8 cellular contexts compared by ENCODE assay signal in the genomic region with DNA sequence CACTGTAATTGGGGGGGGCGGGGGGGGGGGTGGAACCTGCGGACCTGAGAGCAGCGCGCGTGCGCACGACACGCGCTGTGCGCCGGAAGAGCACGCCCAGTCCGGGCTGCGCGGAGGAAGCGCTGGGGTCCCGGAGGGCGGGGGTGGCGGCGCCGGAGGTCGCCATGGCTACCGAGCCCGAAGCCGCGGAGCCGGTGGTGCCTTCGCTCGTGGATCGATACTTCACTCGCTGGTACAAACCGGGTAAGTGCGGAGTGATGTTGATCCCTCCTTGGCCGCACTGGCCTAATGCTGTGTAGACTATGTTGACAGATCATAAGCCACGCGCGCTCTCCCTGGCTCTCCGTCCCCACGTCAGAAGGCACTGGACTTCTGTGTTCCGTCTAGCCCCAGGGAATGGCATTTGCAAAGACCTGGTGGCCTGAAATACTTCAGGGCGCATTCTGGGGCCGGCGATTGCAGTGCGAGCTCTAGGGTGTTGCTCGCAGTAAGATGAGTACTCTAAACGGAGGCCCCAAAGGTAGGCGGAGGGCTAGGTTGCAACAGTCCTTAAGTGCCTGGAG. TPM values are rescaled to one million over a fixed set of nuclear protein-coding genes. Genes with fewer than 3 reads are reported as not detected.
A peak's percentile ranks its signal among the peaks of the same experiment; 100 is the strongest.
DNase-seq lines count a peak whose midpoint lies in the region; ATAC-seq and TF ChIP-seq lines count a peak whose summit lies in the region.

A gene with protein sequence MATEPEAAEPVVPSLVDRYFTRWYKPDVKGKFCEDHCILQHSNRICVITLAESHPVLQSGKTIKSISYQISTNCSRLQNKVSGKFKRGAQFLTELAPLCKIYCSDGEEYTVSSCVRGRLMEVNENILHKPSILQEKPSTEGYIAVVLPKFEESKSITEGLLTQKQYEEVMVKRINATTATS (plus strand): TSS at position 78 of the 563 bp plus-strand sequence. CDS start 87 bp downstream, at position 165.

- H3K9me3 Mint-ChIP-seq in CD8-positive, alpha-beta T cell = no peaks in the 10 kb centered on the region

- intact Hi-C loops in CD8-positive, alpha-beta T cell (cut with DNase I, micrococcal nuclease) = loop anchor here (1.0 to 10.0 kb wide), 5 partner anchors 78 to 1652 kb away; partner anchors contain the start of genes CTNNAL1 (in 2 of the 2) and RAD23B (in 2 of the 2)

- H3K4me1 ChIP-seq in CD8-positive, alpha-beta T cell (ENCODE audit: insufficient read depth, low read length) = peaks cover 21% of the 10 kb centered on the region

- peaks cover 48% of the 10 kb centered on the region for H3K4me1 Mint-ChIP-seq in CD8-positive, alpha-beta T cell (ENCODE audit: low read depth)

- POLR2A ChIA-PET in CD8-positive, alpha-beta T cell (lab: Charles Lee) = no interaction called here

- no peaks in the 10 kb centered on the region for H3K27me3 ChIP-seq in CD8-positive, alpha-beta T cell (ENCODE audit: insufficient read depth, low read length)
- no peaks in the 10 kb centered on the region for H3K27me3 ChIP-seq in HL-60 (ENCODE audit: insufficient read depth, poor library complexity, severe bottlenecking)

- H3K27me3 Mint-ChIP-seq in CD8-positive, alpha-beta T cell (ENCODE audit: low read depth) = no peaks in the 10 kb centered on the region

- peak within 1 kb of the TSS; percentile 97 for H3K27ac Mint-ChIP-seq in CD8-positive, alpha-beta T cell

- H3K36me3 ChIP-seq in CD8-positive, alpha-beta T cell (ENCODE audit: insufficient read depth, low read length) = no peaks in the 10 kb centered on the region

- peak within 1 kb of the TSS; percentile 95 for H3K4me3 ChIP-seq in CD8-positive, alpha-beta T cell (ENCODE audit: low read depth, low read length)
- H3K4me3 ChIP-seq in HL-60 (replicated peaks; ENCODE audit: insufficient read depth, low read length) = peak within 1 kb of the TSS; percentile 100

- peak within 1 kb of the TSS; percentile 98 for H3K4me3 Mint-ChIP-seq in CD8-positive, alpha-beta T cell

- CTCF ChIA-PET in CD8-positive, alpha-beta T cell (lab: Charles Lee) = no interaction called here

- H3K27ac ChIP-seq in CD8-positive, alpha-beta T cell (ENCODE audit: low read depth, low read length) = peak within 1 kb of the TSS; percentile 93
- H3K27ac ChIP-seq in HL-60 (replicated peaks) = peak within 1 kb of the TSS; percentile 71

- peak; percentile 56 to 83 (median 75) for DNase-seq in CD8-positive, alpha-beta T cell
- DNase-seq in HL-60 (ENCODE audit: low read depth in 1 of 2, low spot score in 1 of 2) (peak; percentile 57 to 66), NOMO-1 (lab: John Stamatoyannopoulos, UW; ENCODE audit: unreplicated experiment in 2 of 2) (peak; percentile 81 to 86), epidermal melanocyte (ENCODE audit: insufficient read length, low spot score) (peak; percentile 79), middle frontal gyrus (ENCODE audit: extremely low spot score, low spot score) (peak; percentile 87)
- DNase-seq in activated CD8-positive, alpha-beta memory T cell treated with anti-CD3 and anti-CD28 coated beads, Interleukin-2, amount 50 U/mL, for 24 hours (ENCODE audit: extremely low read depth) = peak; percentile 39
- peak; percentile 59 to 66 for DNase-seq in stimulated activated CD8-positive, alpha-beta memory T cell treated with anti-CD3 and anti-CD28 coated beads, Interleukin-2, amount 100 ng/mL, for 1 hour (ENCODE audit: low read depth in 2 of 2)

- peaks cover 41% of the 10 kb centered on the region for H3K36me3 Mint-ChIP-seq in CD8-positive, alpha-beta T cell

- ATAC-seq in CD8-positive, alpha-beta T cell = peak; percentile 76
- peak; percentile 75 for ATAC-seq in GM19455 (IDR thresholded peaks at IDR 0.05; ENCODE audit: unreplicated experiment)

- no peaks in the 10 kb centered on the region for H3K9me3 ChIP-seq in CD8-positive, alpha-beta T cell (ENCODE audit: low read length)

- TF ChIP-seq CTCF in CD8-positive, alpha-beta T cell (IDR thresholded peaks at IDR 0.05) = no peak
- TF ChIP-seq CTCF in HL-60 (IDR thresholded peaks at IDR 0.05; ENCODE audit: insufficient read depth, low read length) = no peak

RNA-seq across cellular contexts. Expression of the gene that starts here (rescaled TPM):
- total RNA-seq in CD8-positive, alpha-beta T cell = 10 to 100 TPM in 1 of 2 experiments, 1 to 10 TPM in 1; 6.9 to 10.6 TPM

Comparison
In these comparisons a context has a peak if more than half of its experiments do, and no peak if none do; other contexts are left out.
1. Peak in every context shown above with its lines: DNase-seq, ATAC-seq, H3K4me3 ChIP-seq and H3K27ac ChIP-seq.